In the genomic region with DNA sequence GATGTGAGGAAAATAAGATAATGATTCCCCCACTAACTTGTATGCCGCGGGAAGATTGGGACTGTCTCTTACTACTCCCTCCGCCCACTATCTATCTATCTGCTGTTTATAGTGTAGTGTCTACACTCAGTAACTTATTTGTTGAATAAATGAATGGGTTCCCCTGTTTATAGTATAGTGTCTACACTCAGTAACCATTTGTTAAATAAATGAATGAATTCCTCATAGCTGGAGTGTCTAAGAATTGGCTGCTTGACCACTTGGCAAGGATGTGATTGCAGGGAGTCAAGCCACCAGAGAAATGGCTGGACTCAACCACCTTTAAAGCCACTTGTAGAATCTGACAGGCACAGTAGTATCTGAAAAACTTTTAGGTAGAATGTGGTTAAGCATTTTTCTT, we compare ENCODE assay signal across 28 cellular contexts.
"Had no signal": no experiment of that assay in that cellular context is flagged by ENCODE, and none has a peak within 500 bp of the region (broad histone marks: within the 10 kb centered on the region; RNA-seq: fewer than 3 reads in every experiment).

No MANE protein-coding gene starts in this region.

- H3K27ac ChIP-seq: SK-N-MC, VCaP had no signal

- H3K4me1 Mint-ChIP-seq: activated CD4-positive, alpha-beta memory T cell treated with anti-CD3 and anti-CD28 coated beads, Interleukin-2, amount 10 ng/mL, durations not matched to agents 7 days and 5 days; activated CD4-positive, alpha-beta T cell treated with anti-CD3 and anti-CD28 coated beads, Interleukin-2, amount 10 ng/mL, durations not matched to agents 7 days and 5 days; activated naive CD4-positive, alpha-beta T cell treated with anti-CD3 and anti-CD28 coated beads, Interleukin-2, amount 10 ng/mL, durations not matched to agents 7 days and 5 days; activated naive CD8-positive, alpha-beta T cell treated with anti-CD3 and anti-CD28 coated beads for 36 hours; activated T-helper 17 cell treated with anti-CD3 and anti-CD28 coated beads, Interleukin-2, amount 50 U/mL, for 72 hours had no signal

- DNase-seq: activated CD4-positive, alpha-beta memory T cell treated with anti-CD3 and anti-CD28 coated beads, Interleukin-2, amount 10 ng/mL, durations not matched to agents 7 days and 5 days; activated CD4-positive, alpha-beta T cell treated with anti-CD3 and anti-CD28 coated beads, Interleukin-2, amount 10 ng/mL, durations not matched to agents 7 days and 5 days; activated CD4-positive, CD25-positive, alpha-beta regulatory T cell; activated gamma-delta T cell treated with Interleukin-2 at 50 U/mL for 16 hours; activated naive CD4-positive, alpha-beta T cell treated with anti-CD3 and anti-CD28 coated beads, Interleukin-2, amount 10 ng/mL, durations not matched to agents 7 days and 5 days; activated naive CD8-positive, alpha-beta T cell treated with anti-CD3 and anti-CD28 coated beads for 36 hours; activated T-cell treated with anti-CD3 and anti-CD28 coated beads for 4 hours; activated T-cell treated with anti-CD3 and anti-CD28 coated beads, Interleukin-2, amount 50 U/mL, for 48 hours; NCI-H1092; NCI-H1417; NCI-H1930; NCI-H2171; NCI-H2227 treated with DMSO at 0.1 percent for 48 hours; NCI-H446 treated with DMSO at 0.1 percent for 48 hours; NCI-H524 treated with DMSO at 0.1 percent for 48 hours; NCI-H748 treated with DMSO at 0.1 percent for 48 hours; NK-92 treated with Interleukin-12 subunit alpha and Interleukin-12 subunit beta, amount 100 ng/mL, for 24 hours; OCI-M1; RPMI8226; T-cell; T-helper 2 cell; T1000 had no signal

- H3K4me3 Mint-ChIP-seq: activated CD4-positive, alpha-beta memory T cell treated with anti-CD3 and anti-CD28 coated beads, Interleukin-2, amount 10 ng/mL, durations not matched to agents 7 days and 5 days; activated CD4-positive, alpha-beta T cell treated with anti-CD3 and anti-CD28 coated beads, Interleukin-2, amount 10 ng/mL, durations not matched to agents 7 days and 5 days; activated naive CD4-positive, alpha-beta T cell treated with anti-CD3 and anti-CD28 coated beads, Interleukin-2, amount 10 ng/mL, durations not matched to agents 7 days and 5 days; activated naive CD8-positive, alpha-beta T cell treated with anti-CD3 and anti-CD28 coated beads for 36 hours; activated T-helper 17 cell treated with anti-CD3 and anti-CD28 coated beads, Interleukin-2, amount 50 U/mL, for 72 hours; T-cell had no signal

- H3K9me3 Mint-ChIP-seq: activated CD4-positive, alpha-beta T cell treated with anti-CD3 and anti-CD28 coated beads, Interleukin-2, amount 10 ng/mL, durations not matched to agents 7 days and 5 days; activated naive CD4-positive, alpha-beta T cell treated with anti-CD3 and anti-CD28 coated beads, Interleukin-2, amount 10 ng/mL, durations not matched to agents 7 days and 5 days; activated naive CD8-positive, alpha-beta T cell treated with anti-CD3 and anti-CD28 coated beads for 36 hours; activated T-helper 17 cell treated with anti-CD3 and anti-CD28 coated beads, Interleukin-2, amount 50 U/mL, for 72 hours; T-cell had no signal

- H3K4me3 ChIP-seq: SK-N-MC had no signal

- FAIRE-seq: TTC549 had no signal

- ATAC-seq: activated T-helper 17 cell treated with anti-CD3 and anti-CD28 coated beads, Interleukin-2, amount 50 U/mL, for 72 hours; Panc1; Right ventricle myocardium inferior; T-cell had no signal

- H3K36me3 Mint-ChIP-seq: activated naive CD4-positive, alpha-beta T cell treated with anti-CD3 and anti-CD28 coated beads, Interleukin-2, amount 10 ng/mL, durations not matched to agents 7 days and 5 days; activated naive CD8-positive, alpha-beta T cell treated with anti-CD3 and anti-CD28 coated beads for 36 hours; T-cell had no signal

- H3K27ac Mint-ChIP-seq: activated CD4-positive, alpha-beta memory T cell treated with anti-CD3 and anti-CD28 coated beads, Interleukin-2, amount 10 ng/mL, durations not matched to agents 7 days and 5 days; activated CD4-positive, alpha-beta T cell treated with anti-CD3 and anti-CD28 coated beads, Interleukin-2, amount 10 ng/mL, durations not matched to agents 7 days and 5 days; activated naive CD4-positive, alpha-beta T cell treated with anti-CD3 and anti-CD28 coated beads, Interleukin-2, amount 10 ng/mL, durations not matched to agents 7 days and 5 days; activated naive CD8-positive, alpha-beta T cell treated with anti-CD3 and anti-CD28 coated beads for 36 hours; activated T-helper 17 cell treated with anti-CD3 and anti-CD28 coated beads, Interleukin-2, amount 50 U/mL, for 72 hours; T-cell had no signal

- H3K27me3 Mint-ChIP-seq: activated CD4-positive, alpha-beta memory T cell treated with anti-CD3 and anti-CD28 coated beads, Interleukin-2, amount 10 ng/mL, durations not matched to agents 7 days and 5 days; activated CD4-positive, alpha-beta T cell treated with anti-CD3 and anti-CD28 coated beads, Interleukin-2, amount 10 ng/mL, durations not matched to agents 7 days and 5 days; activated naive CD4-positive, alpha-beta T cell treated with anti-CD3 and anti-CD28 coated beads, Interleukin-2, amount 10 ng/mL, durations not matched to agents 7 days and 5 days; activated naive CD8-positive, alpha-beta T cell treated with anti-CD3 and anti-CD28 coated beads for 36 hours; activated T-helper 17 cell treated with anti-CD3 and anti-CD28 coated beads, Interleukin-2, amount 50 U/mL, for 72 hours; T-cell had no signal
